7 cellular contexts compared by ENCODE assay signal in the genomic region with DNA sequence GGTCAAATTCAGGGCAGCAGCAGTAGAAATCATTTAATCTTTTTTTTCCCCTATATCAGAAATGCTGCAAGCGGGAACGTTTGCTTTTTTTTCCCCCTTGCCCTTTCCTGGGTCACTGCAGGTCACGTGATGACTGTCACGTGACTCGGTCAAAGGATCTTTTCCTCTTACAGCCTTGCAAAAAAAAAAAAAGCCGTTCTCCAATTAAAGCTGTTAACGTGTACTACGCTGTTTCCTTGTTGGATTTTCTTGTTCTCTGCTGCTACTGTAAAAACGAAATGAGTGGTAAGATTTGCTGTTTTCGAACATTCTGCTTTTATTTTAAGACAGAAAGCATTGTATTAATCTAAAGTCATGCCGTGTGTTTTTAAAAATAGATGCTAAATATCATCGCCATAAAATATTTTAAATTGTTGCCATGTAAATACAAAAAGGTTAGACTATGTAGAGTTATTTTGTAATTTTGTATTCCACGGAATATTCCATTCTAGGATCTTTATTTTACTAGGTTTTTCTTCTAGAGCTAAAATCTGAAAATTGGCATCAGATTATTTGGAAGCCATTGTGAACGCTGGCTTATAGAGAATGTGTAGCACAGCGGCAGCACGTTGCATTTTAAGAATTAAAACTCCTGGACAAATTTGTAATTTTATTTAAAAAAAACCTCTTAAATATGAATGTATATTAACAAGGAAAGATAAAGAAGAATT.
A peak's percentile ranks its signal among the peaks of the same experiment; 100 is the strongest.
DNase-seq lines count a peak whose midpoint lies in the region; TF ChIP-seq lines count a peak whose summit lies in the region.

No MANE protein-coding gene starts in this region.

- intact Hi-C loops in esophagus muscularis mucosa (cut with DNase I) = no loop called here

- DNase-seq in HUDEP-2 (lab: John Stamatoyannopoulos, UW; ENCODE audit: unreplicated experiment in 76 of 76) (peak in 74 of 76 experiments; percentile 4 to 88 (median 66)), OCI-M1 (lab: John Stamatoyannopoulos, UW) (peak; percentile 95), esophagus muscularis mucosa (ENCODE audit: extremely low spot score) (peak; percentile 94)
- peak; percentile 61 for DNase-seq in activated T-cell treated with anti-CD3 and anti-CD28 coated beads, Interleukin-2, amount 50 U/mL, for 1 hour
- peak; percentile 76 for DNase-seq in stimulated activated CD8-positive, alpha-beta memory T cell treated with anti-CD3 and anti-CD28 coated beads, Interleukin-4, amount 100 ng/mL, for 48 hours

- H3K9me3 ChIP-seq in esophagus muscularis mucosa (no peaks in the 10 kb centered on the region), muscle layer of duodenum (ENCODE audit: control insufficient read depth in 1 of 2, low read length in 2 of 2) (no peaks in the 10 kb centered on the region)

- H3K36me3 ChIP-seq in esophagus muscularis mucosa = peaks cover 0 to 4% (median 1%) of the 10 kb centered on the region in 4 donors
- peaks cover under 1 to 3% of the 10 kb centered on the region in 2 donors for H3K36me3 ChIP-seq in muscle layer of duodenum (ENCODE audit: control insufficient read depth in 1 of 2, insufficient read depth in 2 of 2, low read length in 2 of 2)

- TF ChIP-seq CTCF in esophagus muscularis mucosa (IDR thresholded peaks at IDR 0.05) = no peak

- TF ChIP-seq POLR2A in GM18526 (IDR thresholded peaks at IDR 0.05; ENCODE audit: extremely low read depth, insufficient read length) (peak; percentile 25), esophagus muscularis mucosa (IDR thresholded peaks at IDR 0.05; ENCODE audit: low read depth) (no peak)

- H3K27me3 ChIP-seq in esophagus muscularis mucosa = no peaks in the 10 kb centered on the region
- no peaks in the 10 kb centered on the region for H3K27me3 ChIP-seq in muscle layer of duodenum (ENCODE audit: low read depth, low read length)

- no peak for TF ChIP-seq EP300 in esophagus muscularis mucosa (IDR thresholded peaks at IDR 0.05)

- H3K4me1 ChIP-seq in esophagus muscularis mucosa = peaks cover 28 to 43% (median 37%) of the 10 kb centered on the region in 4 donors
- H3K4me1 ChIP-seq in muscle layer of duodenum (ENCODE audit: control insufficient read depth in 1 of 2, insufficient read depth in 2 of 2, low read length in 2 of 2) = peaks cover 9 to 31% of the 10 kb centered on the region in 2 donors

- H3K4me3 ChIP-seq in esophagus muscularis mucosa (peak overlapping the region; percentile 49 to 70 (median 56)), muscle layer of duodenum (ENCODE audit: low read depth in 1 of 2, low read length in 2 of 2) (peak overlapping the region; percentile 65 to 75)

- under 1% methylated on average over 16 of the region's 16 CpGs for WGBS in esophagus muscularis mucosa

- peak overlapping the region; percentile 1 to 63 (median 59) for H3K27ac ChIP-seq in esophagus muscularis mucosa (replicated peaks in 1 of 4)
- peak overlapping the region; percentile 85 for H3K27ac ChIP-seq in muscle layer of duodenum (ENCODE audit: low read length)

Comparison
In these comparisons a context has a peak if more than half of its experiments do, and no peak if none do; other contexts are left out.
1. Peak in every context shown above with its lines: DNase-seq, H3K4me3 ChIP-seq and H3K27ac ChIP-seq.